ENCODE assay signal across 1 cellular context in the genomic region with DNA sequence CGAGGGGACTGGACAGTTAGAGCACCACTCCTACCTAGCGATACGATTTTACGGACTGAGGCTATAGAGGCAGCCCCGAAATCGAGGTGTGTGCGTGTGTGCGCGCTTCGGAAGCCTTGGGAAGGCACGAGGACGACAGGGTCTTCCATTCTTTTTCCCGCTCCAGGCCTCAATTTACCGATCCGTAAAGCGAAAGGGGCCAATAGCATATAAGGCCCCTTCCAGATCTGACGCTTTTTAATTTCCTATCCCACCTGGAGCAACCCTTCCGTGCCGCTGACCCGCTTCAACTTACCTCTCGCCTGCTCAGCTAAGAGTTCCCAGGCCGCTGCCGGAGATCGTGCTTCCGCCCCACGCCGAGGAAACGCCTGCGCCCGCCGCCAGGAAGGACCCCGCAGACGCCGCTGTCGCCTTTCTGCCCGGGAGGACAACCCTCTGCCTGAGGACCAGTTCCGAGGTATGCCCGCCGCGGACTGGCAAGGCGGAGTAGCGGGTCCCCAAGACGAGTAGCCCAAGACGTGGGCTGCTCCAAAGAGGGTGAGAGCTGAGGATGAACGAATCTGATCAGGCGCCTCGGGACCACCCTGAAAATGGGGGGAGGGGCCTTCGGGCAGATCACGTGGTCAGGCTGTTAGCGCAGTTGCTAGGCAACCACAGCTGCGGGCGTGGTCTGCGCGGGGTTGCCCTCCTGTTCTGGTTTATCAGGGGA.
TF ChIP-seq lines count a peak whose summit lies in the region.

EFTUD2 (minus strand) TSS at position 372 of the 709 bp plus-strand sequence. CDS start 4,924 bp downstream, outside the sequence.

TF ChIP-seq in HepG2, 621 proteins besides CTCF, POLR2A, EP300 and RAD21 (continued from another document and continues in another):
- TF ChIP-seq, protein P1, sequence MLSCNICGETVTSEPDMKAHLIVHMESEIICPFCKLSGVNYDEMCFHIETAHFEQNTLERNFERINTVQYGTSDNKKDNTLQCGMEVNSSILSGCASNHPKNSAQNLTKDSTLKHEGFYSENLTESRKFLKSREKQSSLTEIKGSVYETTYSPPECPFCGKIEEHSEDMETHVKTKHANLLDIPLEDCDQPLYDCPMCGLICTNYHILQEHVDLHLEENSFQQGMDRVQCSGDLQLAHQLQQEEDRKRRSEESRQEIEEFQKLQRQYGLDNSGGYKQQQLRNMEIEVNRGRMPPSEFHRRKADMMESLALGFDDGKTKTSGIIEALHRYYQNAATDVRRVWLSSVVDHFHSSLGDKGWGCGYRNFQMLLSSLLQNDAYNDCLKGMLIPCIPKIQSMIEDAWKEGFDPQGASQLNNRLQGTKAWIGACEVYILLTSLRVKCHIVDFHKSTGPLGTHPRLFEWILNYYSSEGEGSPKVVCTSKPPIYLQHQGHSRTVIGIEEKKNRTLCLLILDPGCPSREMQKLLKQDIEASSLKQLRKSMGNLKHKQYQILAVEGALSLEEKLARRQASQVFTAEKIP (CRISPR knock-in tag; IDR thresholded peaks at IDR 0.05; ENCODE audit: borderline replicate concordance): no peak
- TF ChIP-seq, protein P2, sequence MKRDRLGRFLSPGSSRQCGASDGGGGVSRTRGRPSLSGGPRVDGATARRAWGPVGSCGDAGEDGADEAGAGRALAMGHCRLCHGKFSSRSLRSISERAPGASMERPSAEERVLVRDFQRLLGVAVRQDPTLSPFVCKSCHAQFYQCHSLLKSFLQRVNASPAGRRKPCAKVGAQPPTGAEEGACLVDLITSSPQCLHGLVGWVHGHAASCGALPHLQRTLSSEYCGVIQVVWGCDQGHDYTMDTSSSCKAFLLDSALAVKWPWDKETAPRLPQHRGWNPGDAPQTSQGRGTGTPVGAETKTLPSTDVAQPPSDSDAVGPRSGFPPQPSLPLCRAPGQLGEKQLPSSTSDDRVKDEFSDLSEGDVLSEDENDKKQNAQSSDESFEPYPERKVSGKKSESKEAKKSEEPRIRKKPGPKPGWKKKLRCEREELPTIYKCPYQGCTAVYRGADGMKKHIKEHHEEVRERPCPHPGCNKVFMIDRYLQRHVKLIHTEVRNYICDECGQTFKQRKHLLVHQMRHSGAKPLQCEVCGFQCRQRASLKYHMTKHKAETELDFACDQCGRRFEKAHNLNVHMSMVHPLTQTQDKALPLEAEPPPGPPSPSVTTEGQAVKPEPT (CRISPR knock-in tag; IDR thresholded peaks at IDR 0.05; ENCODE audit: low read depth): peak; percentile 92; the same call in 1 of the 2 replicates
- TF ChIP-seq, protein P3, sequence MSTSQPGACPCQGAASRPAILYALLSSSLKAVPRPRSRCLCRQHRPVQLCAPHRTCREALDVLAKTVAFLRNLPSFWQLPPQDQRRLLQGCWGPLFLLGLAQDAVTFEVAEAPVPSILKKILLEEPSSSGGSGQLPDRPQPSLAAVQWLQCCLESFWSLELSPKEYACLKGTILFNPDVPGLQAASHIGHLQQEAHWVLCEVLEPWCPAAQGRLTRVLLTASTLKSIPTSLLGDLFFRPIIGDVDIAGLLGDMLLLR (CRISPR knock-in tag; IDR thresholded peaks at IDR 0.05): peak; percentile 92
- TF ChIP-seq FLYWCH1 (CRISPR knock-in tag; IDR thresholded peaks at IDR 0.05): no peak
- peak; percentile 100 for TF ChIP-seq MYPOP (CRISPR knock-in tag; IDR thresholded peaks at IDR 0.05)
- TF ChIP-seq KLF6 (CRISPR knock-in tag; IDR thresholded peaks at IDR 0.05): peak; percentile 95
- peak; percentile 34; the same call in 1 of the 2 replicates for TF ChIP-seq GTF2F1 (IDR thresholded peaks at IDR 0.05; ENCODE audit: low read length)
- TF ChIP-seq HDAC1 (CRISPR knock-in tag; IDR thresholded peaks at IDR 0.05): peak; percentile 100
- TF ChIP-seq MAFK (conservative IDR thresholded peaks at IDR 0.05 in 1 of 2, IDR thresholded peaks at IDR 0.05 in 1 of 2; ENCODE audit: low read length in 2 of 2): peak in 1 of 2 experiments; percentile 23; a peak in 1 of 4 replicates
- no peak for TF ChIP-seq TCF12 (IDR thresholded peaks at IDR 0.05)
- peak; percentile 48; the same call in 1 of the 2 replicates for TF ChIP-seq TCF12 (CRISPR knock-in tag; IDR thresholded peaks at IDR 0.05)
- TF ChIP-seq ZNF101 (CRISPR knock-in tag; IDR thresholded peaks at IDR 0.05; ENCODE audit: borderline replicate concordance, low read depth): 0 out of 2 replicates have a peak, but pooled peaks have one; percentile 84
- no peak; a peak in 1 of 4 replicates for TF ChIP-seq NR2F1 (CRISPR knock-in tag; IDR thresholded peaks at IDR 0.05)
- TF ChIP-seq, protein P4, sequence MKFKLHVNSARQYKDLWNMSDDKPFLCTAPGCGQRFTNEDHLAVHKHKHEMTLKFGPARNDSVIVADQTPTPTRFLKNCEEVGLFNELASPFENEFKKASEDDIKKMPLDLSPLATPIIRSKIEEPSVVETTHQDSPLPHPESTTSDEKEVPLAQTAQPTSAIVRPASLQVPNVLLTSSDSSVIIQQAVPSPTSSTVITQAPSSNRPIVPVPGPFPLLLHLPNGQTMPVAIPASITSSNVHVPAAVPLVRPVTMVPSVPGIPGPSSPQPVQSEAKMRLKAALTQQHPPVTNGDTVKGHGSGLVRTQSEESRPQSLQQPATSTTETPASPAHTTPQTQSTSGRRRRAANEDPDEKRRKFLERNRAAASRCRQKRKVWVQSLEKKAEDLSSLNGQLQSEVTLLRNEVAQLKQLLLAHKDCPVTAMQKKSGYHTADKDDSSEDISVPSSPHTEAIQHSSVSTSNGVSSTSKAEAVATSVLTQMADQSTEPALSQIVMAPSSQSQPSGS (CRISPR knock-in tag; IDR thresholded peaks at IDR 0.05): peak; percentile 91
- TF ChIP-seq, protein P5, sequence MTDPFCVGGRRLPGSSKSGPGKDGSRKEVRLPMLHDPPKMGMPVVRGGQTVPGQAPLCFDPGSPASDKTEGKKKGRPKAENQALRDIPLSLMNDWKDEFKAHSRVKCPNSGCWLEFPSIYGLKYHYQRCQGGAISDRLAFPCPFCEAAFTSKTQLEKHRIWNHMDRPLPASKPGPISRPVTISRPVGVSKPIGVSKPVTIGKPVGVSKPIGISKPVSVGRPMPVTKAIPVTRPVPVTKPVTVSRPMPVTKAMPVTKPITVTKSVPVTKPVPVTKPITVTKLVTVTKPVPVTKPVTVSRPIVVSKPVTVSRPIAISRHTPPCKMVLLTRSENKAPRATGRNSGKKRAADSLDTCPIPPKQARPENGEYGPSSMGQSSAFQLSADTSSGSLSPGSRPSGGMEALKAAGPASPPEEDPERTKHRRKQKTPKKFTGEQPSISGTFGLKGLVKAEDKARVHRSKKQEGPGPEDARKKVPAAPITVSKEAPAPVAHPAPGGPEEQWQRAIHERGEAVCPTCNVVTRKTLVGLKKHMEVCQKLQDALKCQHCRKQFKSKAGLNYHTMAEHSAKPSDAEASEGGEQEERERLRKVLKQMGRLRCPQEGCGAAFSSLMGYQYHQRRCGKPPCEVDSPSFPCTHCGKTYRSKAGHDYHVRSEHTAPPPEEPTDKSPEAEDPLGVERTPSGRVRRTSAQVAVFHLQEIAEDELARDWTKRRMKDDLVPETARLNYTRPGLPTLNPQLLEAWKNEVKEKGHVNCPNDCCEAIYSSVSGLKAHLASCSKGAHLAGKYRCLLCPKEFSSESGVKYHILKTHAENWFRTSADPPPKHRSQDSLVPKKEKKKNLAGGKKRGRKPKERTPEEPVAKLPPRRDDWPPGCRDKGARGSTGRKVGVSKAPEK (CRISPR knock-in tag; IDR thresholded peaks at IDR 0.05; ENCODE audit: borderline replicate concordance): no peak
- peak; percentile 100 for TF ChIP-seq SPEN (CRISPR knock-in tag; IDR thresholded peaks at IDR 0.05; ENCODE audit: low read depth)
- TF ChIP-seq MAF1 (CRISPR knock-in tag; IDR thresholded peaks at IDR 0.05; ENCODE audit: borderline replicate concordance): peak; percentile 91
- TF ChIP-seq, protein P6, sequence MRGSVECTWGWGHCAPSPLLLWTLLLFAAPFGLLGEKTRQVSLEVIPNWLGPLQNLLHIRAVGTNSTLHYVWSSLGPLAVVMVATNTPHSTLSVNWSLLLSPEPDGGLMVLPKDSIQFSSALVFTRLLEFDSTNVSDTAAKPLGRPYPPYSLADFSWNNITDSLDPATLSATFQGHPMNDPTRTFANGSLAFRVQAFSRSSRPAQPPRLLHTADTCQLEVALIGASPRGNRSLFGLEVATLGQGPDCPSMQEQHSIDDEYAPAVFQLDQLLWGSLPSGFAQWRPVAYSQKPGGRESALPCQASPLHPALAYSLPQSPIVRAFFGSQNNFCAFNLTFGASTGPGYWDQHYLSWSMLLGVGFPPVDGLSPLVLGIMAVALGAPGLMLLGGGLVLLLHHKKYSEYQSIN (CRISPR knock-in tag; IDR thresholded peaks at IDR 0.05; ENCODE audit: borderline replicate concordance): no peak
- peak; percentile 89 for TF ChIP-seq ARNTL (CRISPR knock-in tag; IDR thresholded peaks at IDR 0.05)
- TF ChIP-seq, protein P7, sequence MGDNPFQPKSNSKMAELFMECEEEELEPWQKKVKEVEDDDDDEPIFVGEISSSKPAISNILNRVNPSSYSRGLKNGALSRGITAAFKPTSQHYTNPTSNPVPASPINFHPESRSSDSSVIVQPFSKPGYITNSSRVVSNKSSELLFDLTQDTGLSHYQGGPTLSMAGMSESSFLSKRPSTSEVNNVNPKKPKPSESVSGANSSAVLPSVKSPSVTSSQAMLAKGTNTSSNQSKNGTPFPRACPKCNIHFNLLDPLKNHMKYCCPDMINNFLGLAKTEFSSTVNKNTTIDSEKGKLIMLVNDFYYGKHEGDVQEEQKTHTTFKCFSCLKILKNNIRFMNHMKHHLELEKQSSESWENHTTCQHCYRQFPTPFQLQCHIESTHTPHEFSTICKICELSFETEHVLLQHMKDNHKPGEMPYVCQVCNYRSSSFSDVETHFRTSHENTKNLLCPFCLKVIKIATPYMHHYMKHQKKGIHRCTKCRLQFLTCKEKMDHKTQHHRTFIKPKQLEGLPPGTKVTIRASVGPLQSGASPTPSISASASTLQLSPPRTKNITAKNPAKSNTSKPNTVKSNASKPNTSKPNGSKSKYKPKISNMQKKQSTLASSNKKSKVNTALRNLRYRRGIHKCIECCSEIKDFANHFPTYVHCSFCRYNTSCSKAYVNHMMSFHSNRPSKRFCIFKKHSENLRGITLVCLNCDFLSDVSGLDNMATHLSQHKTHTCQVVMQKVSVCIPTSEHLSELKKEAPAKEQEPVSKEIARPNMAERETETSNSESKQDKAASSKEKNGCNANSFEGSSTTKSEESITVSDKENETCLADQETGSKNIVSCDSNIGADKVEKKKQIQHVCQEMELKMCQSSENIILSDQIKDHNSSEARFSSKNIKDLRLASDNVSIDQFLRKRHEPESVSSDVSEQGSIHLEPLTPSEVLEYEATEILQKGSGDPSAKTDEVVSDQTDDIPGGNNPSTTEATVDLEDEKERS (CRISPR knock-in tag; IDR thresholded peaks at IDR 0.05): 0 out of 2 replicates have a peak, but pooled peaks have one; percentile 61
- peak; percentile 98 for TF ChIP-seq IRF9 (CRISPR knock-in tag; IDR thresholded peaks at IDR 0.05; ENCODE audit: borderline replicate concordance)
- peak; percentile 73; the same call in 1 of the 2 replicates for TF ChIP-seq PAWR (CRISPR knock-in tag; IDR thresholded peaks at IDR 0.05; ENCODE audit: borderline replicate concordance)
- no peak for TF ChIP-seq SP140L (CRISPR knock-in tag; IDR thresholded peaks at IDR 0.05; ENCODE audit: borderline replicate concordance)
- TF ChIP-seq ZNF615 (CRISPR knock-in tag; IDR thresholded peaks at IDR 0.05; ENCODE audit: borderline replicate concordance): peak; percentile 11; the same call in 1 of the 2 replicates
- TF ChIP-seq, protein P8, sequence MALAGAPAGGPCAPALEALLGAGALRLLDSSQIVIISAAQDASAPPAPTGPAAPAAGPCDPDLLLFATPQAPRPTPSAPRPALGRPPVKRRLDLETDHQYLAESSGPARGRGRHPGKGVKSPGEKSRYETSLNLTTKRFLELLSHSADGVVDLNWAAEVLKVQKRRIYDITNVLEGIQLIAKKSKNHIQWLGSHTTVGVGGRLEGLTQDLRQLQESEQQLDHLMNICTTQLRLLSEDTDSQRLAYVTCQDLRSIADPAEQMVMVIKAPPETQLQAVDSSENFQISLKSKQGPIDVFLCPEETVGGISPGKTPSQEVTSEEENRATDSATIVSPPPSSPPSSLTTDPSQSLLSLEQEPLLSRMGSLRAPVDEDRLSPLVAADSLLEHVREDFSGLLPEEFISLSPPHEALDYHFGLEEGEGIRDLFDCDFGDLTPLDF (CRISPR knock-in tag; IDR thresholded peaks at IDR 0.05): peak; percentile 76
- no peak for TF ChIP-seq TERF1 (CRISPR knock-in tag; IDR thresholded peaks at IDR 0.05)
- peak; percentile 99 for TF ChIP-seq YEATS2 (CRISPR knock-in tag; IDR thresholded peaks at IDR 0.05; ENCODE audit: borderline replicate concordance)
- no peak; the same call in 1 of the 2 replicates for TF ChIP-seq ZBTB20 (CRISPR knock-in tag; IDR thresholded peaks at IDR 0.05; ENCODE audit: borderline replicate concordance, low read depth)
- no peak for TF ChIP-seq HNRNPK (IDR thresholded peaks at IDR 0.05; ENCODE audit: low read depth, low read length, poor library complexity, severe bottlenecking)
- peak; percentile 97 for TF ChIP-seq RAD51 (IDR thresholded peaks at IDR 0.05; ENCODE audit: borderline replicate concordance)
